1 cellular context compared by ENCODE assay signal in genomic region chr10:74051729-74052342, GRCh38.
TF ChIP-seq lines count a peak whose summit lies in the region.

No MANE protein-coding gene starts in this region.

TF ChIP-seq in HEK293, 187 proteins besides CTCF, POLR2A, EP300 and RAD21 (continued from another document):
- TF ChIP-seq ZBTB10 (tag by site-specific recombination; IDR thresholded peaks at IDR 0.05) (no peak), OSR2 (tag by site-specific recombination; IDR thresholded peaks at IDR 0.05) (peak; percentile 64), ZBTB44 (tag by site-specific recombination; IDR thresholded peaks at IDR 0.05) (peak; percentile 74; the same call in 1 of the 2 replicates), KLF10 (tag by site-specific recombination; IDR thresholded peaks at IDR 0.05) (peak; percentile 76), ZSCAN5A (tag by site-specific recombination; IDR thresholded peaks at IDR 0.05) (no peak), PRDM4 (tag by site-specific recombination; IDR thresholded peaks at IDR 0.05) (no peak), BCL11A (tag by site-specific recombination; IDR thresholded peaks at IDR 0.05; ENCODE audit: low read depth) (no peak), SP7 (tag by site-specific recombination; IDR thresholded peaks at IDR 0.05) (0 out of 2 replicates have a peak, but pooled peaks have one; percentile 9), KLF1 (tag by site-specific recombination; IDR thresholded peaks at IDR 0.05) (peak; percentile 38), ZNF560 (tag by site-specific recombination; IDR thresholded peaks at IDR 0.05; ENCODE audit: borderline replicate concordance) (no peak), BCL11B (tag by site-specific recombination; IDR thresholded peaks at IDR 0.05; ENCODE audit: low read depth) (no peak), ZNF121 (tag by site-specific recombination; IDR thresholded peaks at IDR 0.05) (no peak), RBAK (tag by site-specific recombination; IDR thresholded peaks at IDR 0.05) (no peak), ZBTB26 (tag by site-specific recombination; optimal IDR thresholded peaks at IDR 0.05) (no peak), ZNF335 (tag by site-specific recombination; conservative IDR thresholded peaks at IDR 0.05) (no peak), PRDM10 (tag by site-specific recombination; IDR thresholded peaks at IDR 0.05) (no peak), ZNF16 (tag by site-specific recombination; IDR thresholded peaks at IDR 0.05; ENCODE audit: low read depth) (no peak), YY2 (tag by site-specific recombination; IDR thresholded peaks at IDR 0.05) (no peak), ZNF610 (tag by site-specific recombination; IDR thresholded peaks at IDR 0.05; ENCODE audit: borderline replicate concordance) (no peak), KLF9 (tag by site-specific recombination; IDR thresholded peaks at IDR 0.05; ENCODE audit: low read depth) (0 out of 2 replicates have a peak, but pooled peaks have one; percentile 16), ZNF623 (tag by site-specific recombination; IDR thresholded peaks at IDR 0.05) (no peak), ZNF549 (tag by site-specific recombination; IDR thresholded peaks at IDR 0.05) (no peak), ZNF426 (tag by site-specific recombination; IDR thresholded peaks at IDR 0.05) (no peak), ZSCAN30 (tag by site-specific recombination; IDR thresholded peaks at IDR 0.05) (no peak), ZNF274 (IDR thresholded peaks at IDR 0.05; ENCODE audit: low read length) (no peak), ZNF274 (tag by site-specific recombination; IDR thresholded peaks at IDR 0.05; ENCODE audit: borderline replicate concordance) (no peak), ZNF624 (tag by site-specific recombination; IDR thresholded peaks at IDR 0.05) (no peak), ZBTB17 (tag by site-specific recombination; IDR thresholded peaks at IDR 0.05) (no peak), PRDM2 (tag by site-specific recombination; IDR thresholded peaks at IDR 0.05; ENCODE audit: borderline replicate concordance) (no peak), ZNF175 (tag by site-specific recombination; IDR thresholded peaks at IDR 0.05) (no peak), MEIS1 (CRISPR knock-in tag; IDR thresholded peaks at IDR 0.05; ENCODE audit: borderline replicate concordance) (no peak), ZNF26 (tag by site-specific recombination; IDR thresholded peaks at IDR 0.05) (no peak), ZNF211 (tag by site-specific recombination; IDR thresholded peaks at IDR 0.05; ENCODE audit: low read depth) (no peak), ZNF600 (tag by site-specific recombination; IDR thresholded peaks at IDR 0.05) (peak; percentile 29; the same call in 1 of the 2 replicates), ZNF843 (tag by site-specific recombination; IDR thresholded peaks at IDR 0.05) (no peak), ZNF629 (tag by site-specific recombination; IDR thresholded peaks at IDR 0.05) (no peak), ZNF114 (tag by site-specific recombination; IDR thresholded peaks at IDR 0.05) (no peak), ZNF707 (tag by site-specific recombination; IDR thresholded peaks at IDR 0.05) (no peak)
TF ChIP-seq in HEK293: peak in this region for 8.
